ENCODE assay signal across 22 cellular contexts in the genomic region with DNA sequence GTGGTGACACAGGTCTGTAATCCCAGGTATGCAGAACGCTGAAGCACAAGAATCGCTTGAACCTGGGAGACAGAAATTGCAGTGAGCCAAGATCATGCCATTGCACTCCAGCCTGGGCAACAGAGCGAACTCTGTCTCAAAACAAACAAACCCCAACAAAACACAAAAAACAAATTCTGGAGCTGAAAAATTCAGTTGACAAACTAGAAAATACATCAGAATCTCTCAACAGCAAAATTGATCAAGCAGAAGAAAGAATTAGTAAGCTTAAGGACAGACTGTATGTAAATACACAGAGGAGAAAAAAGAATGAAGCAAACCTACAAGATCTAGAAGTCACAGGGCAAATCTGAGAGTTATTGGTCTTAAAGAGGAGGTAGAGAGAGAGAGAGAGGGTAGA. TPM values are rescaled to one million over a fixed set of nuclear protein-coding genes. Genes with fewer than 3 reads are reported as not detected.
DNase-seq lines count a peak whose midpoint lies in the region; ATAC-seq, FAIRE-seq and TF ChIP-seq lines count a peak whose summit lies in the region.
"Had no signal": no experiment of that assay in that cellular context is flagged by ENCODE, and none has a peak within 500 bp of the region (broad histone marks: within the 10 kb centered on the region; RNA-seq: fewer than 3 reads in every experiment).

No MANE protein-coding gene starts in this region.

- TF ChIP-seq RAD21 in HepG2 (CRISPR knock-in tag; IDR thresholded peaks at IDR 0.05) = no peak

- H3K27me3 Mint-ChIP-seq in activated CD4-positive, alpha-beta T cell treated with anti-CD3 and anti-CD28 coated beads, Interleukin-2, amount 10 ng/mL, durations not matched to agents 7 days and 5 days = no peaks in the 10 kb centered on the region
- H3K27me3 Mint-ChIP-seq: B cell; CD4-positive, alpha-beta T cell had no signal

- no peak for FAIRE-seq in HepG2 (lab: Jason Lieb, UNC)
- FAIRE-seq: A549, D721Med, G401.6, GM12891, GM19239 had no signal

- in situ Hi-C loops in HepG2 (cut with HindIII; ENCODE audit: extremely low pct_ligation_motif_present, low pct_unique_long_range_greater_than_20kb) = no loop called here

- no peaks in the 10 kb centered on the region for H4K20me1 ChIP-seq in HepG2 (ENCODE audit: insufficient read depth, low read length)

- 95% methylated on average over 3 of the region's 3 CpGs for WGBS in HepG2 (ENCODE audit: low lambda C conversion rate)
- 100% methylated on average over 2 of the region's 3 CpGs for WGBS in right lobe of liver (ENCODE audit: insufficient coverage, low coverage, low lambda C conversion rate, missing lambda C conversion rate)
- 53 to 67% methylated on average over 3 of the region's 3 CpGs for WGBS in thyroid gland, 2 donors
- over 99% methylated on average over 3 of the region's 3 CpGs for WGBS in right cardiac atrium

- H3K36me3 Mint-ChIP-seq in activated CD4-positive, alpha-beta T cell treated with anti-CD3 and anti-CD28 coated beads, Interleukin-2, amount 10 ng/mL, durations not matched to agents 7 days and 5 days (ENCODE audit: low read depth) = peaks cover 34% of the 10 kb centered on the region

- H3K4me3 ChIP-seq in HepG2 (replicated peaks in 1 of 3; ENCODE audit: insufficient read depth in 1 of 3, low read depth in 2 of 3, low read length in 3 of 3) (no peak overlapping the region), right lobe of liver (no peak overlapping the region), thyroid gland (replicated peaks in 1 of 3) (no peak overlapping the region), right cardiac atrium (ENCODE audit: low read length) (no peak overlapping the region)
- H3K4me3 ChIP-seq: A549; BLaER1 treated with 17β-estradiol and CSF1 and Interleukin-3, amounts not matched to agents 10 nM and 100 nM had no signal

- no peak for TF ChIP-seq EP300 in HepG2 (IDR thresholded peaks at IDR 0.05; ENCODE audit: low read depth in 2 of 2, low read length in 2 of 2)
- no peak for TF ChIP-seq EP300 in HepG2 (CRISPR knock-in tag; IDR thresholded peaks at IDR 0.05; ENCODE audit: borderline replicate concordance)

- no peak overlapping the region for H3K9ac ChIP-seq in HepG2 (ENCODE audit: insufficient read depth, low read depth, low read length)
- H3K9ac ChIP-seq: BLaER1 treated with 17β-estradiol and CSF1 and Interleukin-3, amounts not matched to agents 10 nM and 100 nM had no signal

- POLR2A ChIA-PET in activated CD4-positive, alpha-beta T cell treated with anti-CD3 and anti-CD28 coated beads, Interleukin-2, amount 10 ng/mL, durations not matched to agents 7 days and 5 days (lab: Charles Lee) = no interaction called here
- POLR2A ChIA-PET in HepG2 (lab: Yijun Ruan, JAX) = no interaction called here

- H3K4me2 ChIP-seq in HepG2 (ENCODE audit: low read depth, low read length) = no peak overlapping the region
- H3K4me2 ChIP-seq: A549; BLaER1 treated with 17β-estradiol and CSF1 and Interleukin-3, amounts not matched to agents 10 nM and 100 nM had no signal

- DNase-seq in activated CD4-positive, alpha-beta T cell treated with anti-CD3 and anti-CD28 coated beads, Interleukin-2, amount 10 ng/mL, durations not matched to agents 7 days and 5 days = no peak
- no peak for DNase-seq in activated CD4-positive, alpha-beta T cell treated with anti-CD3 and anti-CD28 coated beads, Interleukin-2, amount 50 U/mL, for 1 hour
- DNase-seq in HepG2 (ENCODE audit: low spot score) = no peak
- no peak for DNase-seq in right lobe of liver
- DNase-seq in thyroid gland = peak; percentile 10 to 37
- DNase-seq in right cardiac atrium = no peak
- DNase-seq: AML-193; Caco-2; Calu3; CD4-positive, alpha-beta T cell; CD8-positive, alpha-beta T cell; DMS79 treated with DMSO at 0.1 percent for 48 hours; GF-D8 had no signal

- no peak overlapping the region for H3K27ac ChIP-seq in HepG2 (ENCODE audit: extremely low read length, insufficient read depth, low read length)
- H3K27ac ChIP-seq in right lobe of liver = no peak overlapping the region
- no peak overlapping the region for H3K27ac ChIP-seq in thyroid gland
- no peak overlapping the region for H3K27ac ChIP-seq in right cardiac atrium (ENCODE audit: low read length)
- H3K27ac ChIP-seq: 22Rv1; A549; BLaER1 treated with 17β-estradiol and CSF1 and Interleukin-3, amounts not matched to agents 10 nM and 100 nM; C4-2B had no signal

- H3K79me2 ChIP-seq in HepG2 (ENCODE audit: insufficient read depth, low read length) = no peaks in the 10 kb centered on the region

- TF ChIP-seq POLR2A in HepG2 (IDR thresholded peaks at IDR 0.05; ENCODE audit: insufficient read depth in 1 of 2, low read depth in 2 of 2, low read length in 2 of 2) (no peak), right lobe of liver (IDR thresholded peaks at IDR 0.05) (no peak), thyroid gland (IDR thresholded peaks at IDR 0.05) (no peak)

- H3K4me1 ChIP-seq in HepG2 (ENCODE audit: insufficient read depth, low read length) (peaks cover 20% of the 10 kb centered on the region), right lobe of liver (no peaks in the 10 kb centered on the region), thyroid gland (no peaks in the 10 kb centered on the region), right cardiac atrium (ENCODE audit: control insufficient read depth, insufficient read depth, low read length) (no peaks in the 10 kb centered on the region)
- H3K4me1 ChIP-seq: A549 had no signal

- peaks cover 4% of the 10 kb centered on the region for H3K9me3 Mint-ChIP-seq in activated CD4-positive, alpha-beta T cell treated with anti-CD3 and anti-CD28 coated beads, Interleukin-2, amount 10 ng/mL, durations not matched to agents 7 days and 5 days
- H3K9me3 Mint-ChIP-seq: CD4-positive, alpha-beta T cell had no signal

- H3K4me3 Mint-ChIP-seq in activated CD4-positive, alpha-beta T cell treated with anti-CD3 and anti-CD28 coated beads, Interleukin-2, amount 10 ng/mL, durations not matched to agents 7 days and 5 days = no peak overlapping the region
- H3K4me3 Mint-ChIP-seq: B cell; CD4-positive, alpha-beta T cell; CD8-positive, alpha-beta T cell had no signal

- no peak for TF ChIP-seq CTCF in HepG2 (CRISPR knock-in tag; IDR thresholded peaks at IDR 0.05)
- no peak for TF ChIP-seq CTCF in right lobe of liver (IDR thresholded peaks at IDR 0.05)
- no peak for TF ChIP-seq CTCF in thyroid gland (IDR thresholded peaks at IDR 0.05)

- H3K4me1 Mint-ChIP-seq in activated CD4-positive, alpha-beta T cell treated with anti-CD3 and anti-CD28 coated beads, Interleukin-2, amount 10 ng/mL, durations not matched to agents 7 days and 5 days = no peaks in the 10 kb centered on the region

- CTCF ChIA-PET in activated CD4-positive, alpha-beta T cell treated with anti-CD3 and anti-CD28 coated beads, Interleukin-2, amount 10 ng/mL, durations not matched to agents 7 days and 5 days (lab: Charles Lee) = interaction anchor here (0.7 to 1.4 kb wide), 2 partner anchors 22 to 388 kb away, joined by 3 read pairs; no protein-coding TSS in a partner anchor
- CTCF ChIA-PET in HepG2 (lab: Yijun Ruan, JAX; ENCODE audit: low intra/inter-chr PET ratio, low total read pairs) = no interaction called here

- H2AFZ ChIP-seq in HepG2 (ENCODE audit: low read length) = no peak overlapping the region

- H3K9me3 ChIP-seq in HepG2 (ENCODE audit: low read length) (no peaks in the 10 kb centered on the region), right lobe of liver (no peaks in the 10 kb centered on the region), thyroid gland (no peaks in the 10 kb centered on the region), right cardiac atrium (ENCODE audit: control insufficient read depth, low read length) (no peaks in the 10 kb centered on the region)

- BruUV-seq in HepG2 (replicated peaks; lab: Mats Ljungman, UMichigan) = no TSS peak

- H3K36me3 ChIP-seq in HepG2 (replicated peaks in 1 of 2; ENCODE audit: control insufficient read depth in 1 of 2, insufficient read depth in 2 of 2, low read length in 2 of 2) = peaks cover 4 to 14% of the 10 kb centered on the region in 2 experiments
- H3K36me3 ChIP-seq in right lobe of liver = peaks cover 0 to 5% (median 2%) of the 10 kb centered on the region in 4 donors
- H3K36me3 ChIP-seq in thyroid gland = peaks cover 0 to 2% of the 10 kb centered on the region in 2 donors

- H3K27ac Mint-ChIP-seq in activated CD4-positive, alpha-beta T cell treated with anti-CD3 and anti-CD28 coated beads, Interleukin-2, amount 10 ng/mL, durations not matched to agents 7 days and 5 days = peak overlapping the region; percentile 26
- H3K27ac Mint-ChIP-seq: B cell; CD4-positive, alpha-beta T cell; CD8-positive, alpha-beta T cell had no signal

- no peak for ATAC-seq in HepG2
- ATAC-seq in right lobe of liver = no peak
- no peak for ATAC-seq in right cardiac atrium
- ATAC-seq: A549; CD8-positive, alpha-beta T cell had no signal

- intact Hi-C loops in HepG2 (cut with micrococcal nuclease; ENCODE audit: unreplicated experiment) (no loop called here), right lobe of liver (cut with DNase I) (no loop called here), thyroid gland (cut with DNase I) (no loop called here), right cardiac atrium (cut with DNase I) (no loop called here)

- H3K27me3 ChIP-seq in HepG2 (ENCODE audit: control insufficient read depth in 1 of 2, insufficient read depth in 2 of 2, low read length in 2 of 2) = no peaks in the 10 kb centered on the region
- no peaks in the 10 kb centered on the region for H3K27me3 ChIP-seq in right lobe of liver
- H3K27me3 ChIP-seq in thyroid gland = no peaks in the 10 kb centered on the region
- H3K27me3 ChIP-seq in right cardiac atrium (ENCODE audit: control insufficient read depth, insufficient read depth) = no peaks in the 10 kb centered on the region
- H3K27me3 ChIP-seq: BLaER1 treated with 17β-estradiol and CSF1 and Interleukin-3, amounts not matched to agents 10 nM and 100 nM had no signal

RNA-seq across cellular contexts. Expression of gene NCBP2, which starts 25.3 kb away (rescaled TPM):
- total RNA-seq in activated CD4-positive, alpha-beta T cell treated with anti-CD3 and anti-CD28 coated beads, Interleukin-2, amount 10 ng/mL, durations not matched to agents 7 days and 5 days = 10 to 100 TPM; 53.4 to 57.1 TPM
- total RNA-seq in HepG2 (2016; rRNA removed; fragmentation: Illumina TruSeq; extraction: Trizol) = 58.7 and 69.2 TPM in 2 replicates
- 14.8 and 15.0 TPM in 2 replicates for total RNA-seq in HepG2 (2016; cell fraction: cytosol; rRNA removed; fragmentation: Illumina TruSeq; extraction: Trizol; ENCODE audit: low read depth)
- total RNA-seq in HepG2 (2016; cell fraction: insoluble cytoplasmic fraction; rRNA removed; fragmentation: Illumina TruSeq; extraction: Trizol) = 59.9 and 75.2 TPM in 2 replicates
- 28.9 and 32.1 TPM in 2 replicates for total RNA-seq in HepG2 (2016; cell fraction: membrane; rRNA removed; fragmentation: Illumina TruSeq; extraction: Trizol)
- total RNA-seq in HepG2 (2016; cell fraction: nucleus; rRNA removed; fragmentation: Illumina TruSeq; extraction: Trizol) = 32.0 and 37.9 TPM in 2 replicates
- 78.5 and 95.5 TPM in 2 replicates for polyA plus RNA-seq in HepG2 (2011; rRNA removed)
- polyA plus RNA-seq in HepG2 (2011; cell fraction: cytosol; rRNA removed) = 55.6 and 71.5 TPM in 2 replicates
- 68.9 and 76.8 TPM in 2 replicates for polyA plus RNA-seq in HepG2 (2011; cell fraction: nucleus; rRNA removed)
- 143 and 171 TPM in 2 replicates for polyA plus RNA-seq in HepG2 (2012)
- 10.8 and 12.4 TPM in 2 replicates for polyA plus RNA-seq in HepG2 (2016; cell fraction: cytosol; fragmentation: Illumina TruSeq; extraction: Trizol; ENCODE audit: low read depth)
- polyA plus RNA-seq in HepG2 (2016; cell fraction: insoluble cytoplasmic fraction; fragmentation: Illumina TruSeq; extraction: Trizol; ENCODE audit: low read depth) = 79.7 and 83.7 TPM in 2 replicates
- 23.3 and 24.5 TPM in 2 replicates for polyA plus RNA-seq in HepG2 (2016; cell fraction: membrane; fragmentation: Illumina TruSeq; extraction: Trizol; ENCODE audit: low read depth)
- polyA plus RNA-seq in HepG2 (2016; cell fraction: nucleus; fragmentation: Illumina TruSeq; extraction: Trizol; ENCODE audit: insufficient read depth, low read depth) = 76.1 and 83.0 TPM in 2 replicates
- 20.6 and 28.7 TPM in 2 replicates for polyA minus RNA-seq in HepG2 (2011; rRNA and poly(A)+ RNA removed; ENCODE audit: low replicate concordance)
- 26.5 and 26.6 TPM in 2 replicates for polyA minus RNA-seq in HepG2 (2011; cell fraction: cytosol; rRNA and poly(A)+ RNA removed)
- polyA minus RNA-seq in HepG2 (2011; cell fraction: nucleus; rRNA and poly(A)+ RNA removed) = 50.9 and 51.7 TPM in 2 replicates
- total RNA-seq in right lobe of liver = 10 to 100 TPM; 12.9 to 24.6 (median 19.1) TPM
- total RNA-seq in thyroid gland = 10 to 100 TPM; 42.4 to 61.3 (median 53.6) TPM
- 10 to 100 TPM; 35.5 to 43.4 (median 37.0) TPM for total RNA-seq in right cardiac atrium
- polyA plus RNA-seq in right cardiac atrium = 30.9 TPM

RNA-seq across cellular contexts. Expression of gene SENP5, which starts 49.3 kb away (rescaled TPM):
- total RNA-seq in activated CD4-positive, alpha-beta T cell treated with anti-CD3 and anti-CD28 coated beads, Interleukin-2, amount 10 ng/mL, durations not matched to agents 7 days and 5 days = 10 to 100 TPM; 31.1 to 32.4 TPM
- total RNA-seq in HepG2 (2016; rRNA removed; fragmentation: Illumina TruSeq; extraction: Trizol) (30.9 and 45.2 TPM in 2 replicates), right lobe of liver (10 to 100 TPM; 13.0 to 21.9 (median 15.3) TPM), thyroid gland (10 to 100 TPM; 37.4 to 67.2 (median 50.9) TPM), right cardiac atrium (10 to 100 TPM; 19.9 to 31.0 (median 21.7) TPM)
- 9.7 and 12.6 TPM in 2 replicates for total RNA-seq in HepG2 (2016; cell fraction: cytosol; rRNA removed; fragmentation: Illumina TruSeq; extraction: Trizol; ENCODE audit: low read depth)
- total RNA-seq in HepG2 (2016; cell fraction: insoluble cytoplasmic fraction; rRNA removed; fragmentation: Illumina TruSeq; extraction: Trizol) = 30.3 and 40.5 TPM in 2 replicates
- total RNA-seq in HepG2 (2016; cell fraction: membrane; rRNA removed; fragmentation: Illumina TruSeq; extraction: Trizol) = 24.2 and 24.5 TPM in 2 replicates
- total RNA-seq in HepG2 (2016; cell fraction: nucleus; rRNA removed; fragmentation: Illumina TruSeq; extraction: Trizol) = 34.9 and 40.2 TPM in 2 replicates
- polyA plus RNA-seq in HepG2 (2011; rRNA removed) (17.6 and 18.7 TPM in 2 replicates), right cardiac atrium (9.3 TPM)
- 5.6 and 8.4 TPM in 2 replicates for polyA plus RNA-seq in HepG2 (2011; cell fraction: cytosol; rRNA removed)
- 14.6 and 18.5 TPM in 2 replicates for polyA plus RNA-seq in HepG2 (2011; cell fraction: nucleus; rRNA removed)
- 12.5 and 13.3 TPM in 2 replicates for polyA plus RNA-seq in HepG2 (2012)
- 4.8 and 5.6 TPM in 2 replicates for polyA plus RNA-seq in HepG2 (2016; cell fraction: cytosol; fragmentation: Illumina TruSeq; extraction: Trizol; ENCODE audit: low read depth)
- polyA plus RNA-seq in HepG2 (2016; cell fraction: insoluble cytoplasmic fraction; fragmentation: Illumina TruSeq; extraction: Trizol; ENCODE audit: low read depth) = 17.3 and 18.0 TPM in 2 replicates
- 7.5 and 10.0 TPM in 2 replicates for polyA plus RNA-seq in HepG2 (2016; cell fraction: membrane; fragmentation: Illumina TruSeq; extraction: Trizol; ENCODE audit: low read depth)
- polyA plus RNA-seq in HepG2 (2016; cell fraction: nucleus; fragmentation: Illumina TruSeq; extraction: Trizol; ENCODE audit: insufficient read depth, low read depth) = 28.9 and 29.5 TPM in 2 replicates
- polyA minus RNA-seq in HepG2 (2011; rRNA and poly(A)+ RNA removed; ENCODE audit: low replicate concordance) = 106 and 135 TPM in 2 replicates
- polyA minus RNA-seq in HepG2 (2011; cell fraction: cytosol; rRNA and poly(A)+ RNA removed) = 35.1 and 39.0 TPM in 2 replicates
- polyA minus RNA-seq in HepG2 (2011; cell fraction: nucleus; rRNA and poly(A)+ RNA removed) = 52.5 and 54.3 TPM in 2 replicates

RNA-seq across cellular contexts. Expression of gene PIGZ, which starts 51.6 kb away (rescaled TPM):
- total RNA-seq in activated CD4-positive, alpha-beta T cell treated with anti-CD3 and anti-CD28 coated beads, Interleukin-2, amount 10 ng/mL, durations not matched to agents 7 days and 5 days = 1 to 10 TPM; 2.6 to 2.7 TPM
- total RNA-seq in HepG2 (2016; rRNA removed; fragmentation: Illumina TruSeq; extraction: Trizol) = 2.2 and 4.7 TPM in 2 replicates
- 4.8 and 7.9 TPM in 2 replicates for total RNA-seq in HepG2 (2016; cell fraction: cytosol; rRNA removed; fragmentation: Illumina TruSeq; extraction: Trizol; ENCODE audit: low read depth)
- 1.9 and 4.8 TPM in 2 replicates for total RNA-seq in HepG2 (2016; cell fraction: insoluble cytoplasmic fraction; rRNA removed; fragmentation: Illumina TruSeq; extraction: Trizol)
- total RNA-seq in HepG2 (2016; cell fraction: membrane; rRNA removed; fragmentation: Illumina TruSeq; extraction: Trizol) = 3.9 and 5.7 TPM in 2 replicates
- 3.7 and 5.7 TPM in 2 replicates for total RNA-seq in HepG2 (2016; cell fraction: nucleus; rRNA removed; fragmentation: Illumina TruSeq; extraction: Trizol)
- polyA plus RNA-seq in HepG2 (2011; rRNA removed) = 60.5 and 75.7 TPM in 2 replicates
- 43.3 TPM in 2 replicates for polyA plus RNA-seq in HepG2 (2011; cell fraction: cytosol; rRNA removed)
- 156 and 196 TPM in 2 replicates for polyA plus RNA-seq in HepG2 (2011; cell fraction: nucleus; rRNA removed)
- 56.2 and 56.6 TPM in 2 replicates for polyA plus RNA-seq in HepG2 (2012)
- polyA plus RNA-seq in HepG2 (2016; cell fraction: cytosol; fragmentation: Illumina TruSeq; extraction: Trizol; ENCODE audit: low read depth) = 6.6 and 6.7 TPM in 2 replicates
- 3.7 and 4.6 TPM in 2 replicates for polyA plus RNA-seq in HepG2 (2016; cell fraction: insoluble cytoplasmic fraction; fragmentation: Illumina TruSeq; extraction: Trizol; ENCODE audit: low read depth)
- polyA plus RNA-seq in HepG2 (2016; cell fraction: membrane; fragmentation: Illumina TruSeq; extraction: Trizol; ENCODE audit: low read depth) = 5.4 and 6.6 TPM in 2 replicates
- polyA plus RNA-seq in HepG2 (2016; cell fraction: nucleus; fragmentation: Illumina TruSeq; extraction: Trizol; ENCODE audit: insufficient read depth, low read depth) = 16.4 and 17.2 TPM in 2 replicates
- polyA minus RNA-seq in HepG2 (2011; rRNA and poly(A)+ RNA removed; ENCODE audit: low replicate concordance) = 0.58 and 57.9 TPM in 2 replicates
- polyA minus RNA-seq in HepG2 (2011; cell fraction: cytosol; rRNA and poly(A)+ RNA removed) = 15.7 and 18.4 TPM in 2 replicates
- polyA minus RNA-seq in HepG2 (2011; cell fraction: nucleus; rRNA and poly(A)+ RNA removed) = 38.0 and 53.5 TPM in 2 replicates
- total RNA-seq in right lobe of liver = 1 to 10 TPM; 1.2 to 2.8 (median 2.4) TPM
- 1 to 10 TPM in 3 of 4 donors, under 1 TPM in 1; 0.46 to 9.5 (median 6.3) TPM for total RNA-seq in thyroid gland
- total RNA-seq in right cardiac atrium = 1 to 10 TPM; 3.4 to 5.2 (median 4.3) TPM
- polyA plus RNA-seq in right cardiac atrium = 3.6 TPM
- total RNA-seq: CD8-positive, alpha-beta T cell had no signal

Comparison
In these comparisons a context has a peak if more than half of its experiments do, and no peak if none do; other contexts are left out.
1. DNase-seq: peak in thyroid gland (2 of 2); none in activated CD4-positive, alpha-beta T cell treated with anti-CD3 and anti-CD28 coated beads, Interleukin-2, amount 10 ng/mL, durations not matched to agents 7 days and 5 days (single experiment), activated CD4-positive, alpha-beta T cell treated with anti-CD3 and anti-CD28 coated beads, Interleukin-2, amount 50 U/mL, for 1 hour (single experiment), HepG2 (single experiment), right lobe of liver (0 of 3) and right cardiac atrium (0 of 3).